In genomic region chr3:178369006-178369405, GRCh38 we compare ENCODE assay signal across 23 cellular contexts.
"Had no signal": no experiment of that assay in that cellular context is flagged by ENCODE, and none has a peak within 500 bp of the region (broad histone marks: within the 10 kb centered on the region; RNA-seq: fewer than 3 reads in every experiment).

No MANE protein-coding gene starts in this region.

- H3K36me3 Mint-ChIP-seq: memory B cell, natural killer cell had no signal

- H3K4me3 ChIP-seq: esophagus squamous epithelium, hepatocyte, left ventricle myocardium inferior, lower lobe of right lung, suprapubic skin, tibial nerve, upper lobe of right lung, vagina had no signal

- H3K4me3 Mint-ChIP-seq: dendritic cell treated with granulocyte-macrophage colony-stimulating factor and Interleukin-4, amounts not matched to agents 40 ng/mL and 50 ng/mL, for 4 days; effector memory CD8-positive, alpha-beta T cell; memory B cell; mesothelial cell of epicardium; natural killer cell; neural crest cell had no signal

- H3K36me3 ChIP-seq: esophagus squamous epithelium, left ventricle myocardium inferior, lower lobe of right lung, suprapubic skin, tibial nerve, upper lobe of right lung, vagina had no signal

- H3K4me1 ChIP-seq: tibial nerve had no signal

- ATAC-seq: effector memory CD8-positive, alpha-beta T cell; left cardiac atrium; lower lobe of right lung; natural killer cell; stimulated activated naive CD8-positive, alpha-beta T cell treated with anti-CD3 and anti-CD28 coated beads, Interleukin-15, Interleukin-2, amounts not matched to agents 100 U/mL and 50 U/mL, for 24 hours; upper lobe of right lung had no signal

- H3K9me3 ChIP-seq: esophagus squamous epithelium, suprapubic skin, upper lobe of right lung, vagina had no signal

- H3K27ac Mint-ChIP-seq: dendritic cell treated with granulocyte-macrophage colony-stimulating factor and Interleukin-4, amounts not matched to agents 40 ng/mL and 50 ng/mL, for 4 days; effector memory CD8-positive, alpha-beta T cell; memory B cell; natural killer cell had no signal

- DNase-seq: effector memory CD8-positive, alpha-beta T cell; esophagus squamous epithelium; foreskin fibroblast; head of caudate nucleus; kidney; left cardiac atrium; left ventricle myocardium inferior; lower lobe of right lung; natural killer cell; posterior cingulate gyrus; small intestine; stimulated activated CD4-positive, alpha-beta T cell treated with anti-CD3 and anti-CD28 coated beads, Interleukin-12 subunit alpha, Interleukin-12 subunit beta, amount 100 ng/mL, for 4 hours; stimulated activated naive CD8-positive, alpha-beta T cell treated with anti-CD3 and anti-CD28 coated beads, Interleukin-15, Interleukin-2, amounts not matched to agents 100 U/mL and 50 U/mL, for 24 hours; upper lobe of right lung had no signal

- H3K4me1 Mint-ChIP-seq: natural killer cell, neural crest cell had no signal

- H3K27me3 ChIP-seq: esophagus squamous epithelium, hepatocyte, suprapubic skin, tibial nerve, upper lobe of right lung, vagina had no signal

- H3K27ac ChIP-seq: epithelial cell of prostate, hepatocyte, lower lobe of right lung, suprapubic skin, tibial nerve, upper lobe of right lung, vagina had no signal
